Comparison of ENCODE assay signal across 1 cellular context in genomic region chr12:49188916-49189367, GRCh38.
A peak's percentile ranks its signal among the peaks of the same experiment; 100 is the strongest.
TF ChIP-seq lines count a peak whose summit lies in the region.

Gene TUBA1A, minus strand, starts transcription at chr12:49189080. Its CDS starts 101 bp downstream, at chr12:49188979.

TF ChIP-seq in HEK293, 187 proteins besides CTCF, POLR2A, EP300 and RAD21 (continued from another document and continues in another):
- TF ChIP-seq, protein P1, sequence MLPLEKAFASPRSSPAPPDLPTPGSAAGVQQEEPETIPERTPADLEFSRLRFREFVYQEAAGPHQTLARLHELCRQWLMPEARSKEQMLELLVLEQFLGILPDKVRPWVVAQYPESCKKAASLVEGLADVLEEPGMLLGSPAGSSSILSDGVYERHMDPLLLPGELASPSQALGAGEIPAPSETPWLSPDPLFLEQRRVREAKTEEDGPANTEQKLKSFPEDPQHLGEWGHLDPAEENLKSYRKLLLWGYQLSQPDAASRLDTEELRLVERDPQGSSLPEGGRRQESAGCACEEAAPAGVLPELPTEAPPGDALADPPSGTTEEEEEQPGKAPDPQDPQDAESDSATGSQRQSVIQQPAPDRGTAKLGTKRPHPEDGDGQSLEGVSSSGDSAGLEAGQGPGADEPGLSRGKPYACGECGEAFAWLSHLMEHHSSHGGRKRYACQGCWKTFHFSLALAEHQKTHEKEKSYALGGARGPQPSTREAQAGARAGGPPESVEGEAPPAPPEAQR (tag by site-specific recombination; IDR thresholded peaks at IDR 0.05), result no peak
- TF ChIP-seq ZNF777 (tag by site-specific recombination; IDR thresholded peaks at IDR 0.05; ENCODE audit: borderline replicate concordance) (no peak), HOXA7 (CRISPR knock-in tag; IDR thresholded peaks at IDR 0.05; ENCODE audit: borderline replicate concordance) (no peak), KLF8 (tag by site-specific recombination; IDR thresholded peaks at IDR 0.05) (peak; percentile 66), ZNF202 (tag by site-specific recombination; IDR thresholded peaks at IDR 0.05; ENCODE audit: borderline replicate concordance) (no peak), ATF2 (tag by site-specific recombination; IDR thresholded peaks at IDR 0.05; ENCODE audit: low read depth) (peak; percentile 93), ZNF747 (tag by site-specific recombination; IDR thresholded peaks at IDR 0.05) (no peak), SP3 (tag by site-specific recombination; IDR thresholded peaks at IDR 0.05) (peak; percentile 51; the same call in 1 of the 2 replicates), ZNF10 (tag by site-specific recombination; IDR thresholded peaks at IDR 0.05) (no peak), OSR2 (tag by site-specific recombination; IDR thresholded peaks at IDR 0.05) (no peak), ZNF221 (tag by site-specific recombination; IDR thresholded peaks at IDR 0.05; ENCODE audit: borderline replicate concordance) (no peak), KLF1 (tag by site-specific recombination; IDR thresholded peaks at IDR 0.05) (peak; percentile 57), ZNF214 (tag by site-specific recombination; IDR thresholded peaks at IDR 0.05; ENCODE audit: borderline replicate concordance) (no peak), ZBTB10 (tag by site-specific recombination; IDR thresholded peaks at IDR 0.05) (0 out of 2 replicates have a peak, but pooled peaks have one; percentile 3), GLIS2 (tag by site-specific recombination; IDR thresholded peaks at IDR 0.05) (peak; percentile 71; the same call in 1 of the 2 replicates), ZNF621 (tag by site-specific recombination; IDR thresholded peaks at IDR 0.05) (no peak), ZNF645 (tag by site-specific recombination; IDR thresholded peaks at IDR 0.05) (no peak), ZSCAN23 (tag by site-specific recombination; IDR thresholded peaks at IDR 0.05) (no peak), MZF1 (tag by site-specific recombination; IDR thresholded peaks at IDR 0.05; ENCODE audit: borderline replicate concordance) (no peak), HOXC10 (CRISPR knock-in tag; IDR thresholded peaks at IDR 0.05) (no peak), ZNF629 (tag by site-specific recombination; IDR thresholded peaks at IDR 0.05) (peak; percentile 48), KLF9 (tag by site-specific recombination; IDR thresholded peaks at IDR 0.05; ENCODE audit: low read depth) (peak; percentile 57; the same call in 1 of the 2 replicates), ZNF560 (tag by site-specific recombination; IDR thresholded peaks at IDR 0.05; ENCODE audit: borderline replicate concordance) (no peak), SCRT2 (tag by site-specific recombination; IDR thresholded peaks at IDR 0.05) (peak; percentile 96), SP7 (tag by site-specific recombination; IDR thresholded peaks at IDR 0.05) (peak; percentile 44; the same call in 1 of the 2 replicates), ZNF639 (tag by site-specific recombination; IDR thresholded peaks at IDR 0.05) (no peak), REST (tag by site-specific recombination; IDR thresholded peaks at IDR 0.05) (no peak), ZNF239 (tag by site-specific recombination; IDR thresholded peaks at IDR 0.05) (no peak), ZNF394 (tag by site-specific recombination; IDR thresholded peaks at IDR 0.05; ENCODE audit: borderline replicate concordance) (peak; percentile 62; the same call in 1 of the 2 replicates), ZNF398 (tag by site-specific recombination; IDR thresholded peaks at IDR 0.05) (no peak), ZNF776 (tag by site-specific recombination; IDR thresholded peaks at IDR 0.05; ENCODE audit: borderline replicate concordance) (no peak)
- TF ChIP-seq, protein P2, sequence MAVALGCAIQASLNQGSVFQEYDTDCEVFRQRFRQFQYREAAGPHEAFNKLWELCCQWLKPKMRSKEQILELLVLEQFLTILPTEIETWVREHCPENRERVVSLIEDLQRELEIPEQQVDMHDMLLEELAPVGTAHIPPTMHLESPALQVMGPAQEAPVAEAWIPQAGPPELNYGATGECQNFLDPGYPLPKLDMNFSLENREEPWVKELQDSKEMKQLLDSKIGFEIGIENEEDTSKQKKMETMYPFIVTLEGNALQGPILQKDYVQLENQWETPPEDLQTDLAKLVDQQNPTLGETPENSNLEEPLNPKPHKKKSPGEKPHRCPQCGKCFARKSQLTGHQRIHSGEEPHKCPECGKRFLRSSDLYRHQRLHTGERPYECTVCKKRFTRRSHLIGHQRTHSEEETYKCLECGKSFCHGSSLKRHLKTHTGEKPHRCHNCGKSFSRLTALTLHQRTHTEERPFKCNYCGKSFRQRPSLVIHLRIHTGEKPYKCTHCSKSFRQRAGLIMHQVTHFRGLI (tag by site-specific recombination; IDR thresholded peaks at IDR 0.05), result no peak
- TF ChIP-seq, protein P3, sequence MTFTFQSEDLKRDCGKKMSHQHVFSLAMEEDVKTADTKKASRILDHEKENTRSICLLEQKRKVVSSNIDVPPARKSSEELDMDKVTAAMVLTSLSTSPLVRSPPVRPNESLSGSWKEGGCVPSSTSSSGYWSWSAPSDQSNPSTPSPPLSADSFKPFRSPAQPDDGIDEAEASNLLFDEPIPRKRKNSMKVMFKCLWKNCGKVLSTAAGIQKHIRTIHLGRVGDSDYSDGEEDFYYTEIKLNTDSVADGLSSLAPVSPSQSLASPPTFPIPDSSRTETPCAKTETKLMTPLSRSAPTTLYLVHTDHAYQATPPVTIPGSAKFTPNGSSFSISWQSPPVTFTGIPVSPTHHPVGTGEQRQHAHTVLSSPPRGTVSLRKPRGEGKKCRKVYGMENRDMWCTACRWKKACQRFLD (tag by site-specific recombination; IDR thresholded peaks at IDR 0.05), result no peak
- TF ChIP-seq, protein P4, sequence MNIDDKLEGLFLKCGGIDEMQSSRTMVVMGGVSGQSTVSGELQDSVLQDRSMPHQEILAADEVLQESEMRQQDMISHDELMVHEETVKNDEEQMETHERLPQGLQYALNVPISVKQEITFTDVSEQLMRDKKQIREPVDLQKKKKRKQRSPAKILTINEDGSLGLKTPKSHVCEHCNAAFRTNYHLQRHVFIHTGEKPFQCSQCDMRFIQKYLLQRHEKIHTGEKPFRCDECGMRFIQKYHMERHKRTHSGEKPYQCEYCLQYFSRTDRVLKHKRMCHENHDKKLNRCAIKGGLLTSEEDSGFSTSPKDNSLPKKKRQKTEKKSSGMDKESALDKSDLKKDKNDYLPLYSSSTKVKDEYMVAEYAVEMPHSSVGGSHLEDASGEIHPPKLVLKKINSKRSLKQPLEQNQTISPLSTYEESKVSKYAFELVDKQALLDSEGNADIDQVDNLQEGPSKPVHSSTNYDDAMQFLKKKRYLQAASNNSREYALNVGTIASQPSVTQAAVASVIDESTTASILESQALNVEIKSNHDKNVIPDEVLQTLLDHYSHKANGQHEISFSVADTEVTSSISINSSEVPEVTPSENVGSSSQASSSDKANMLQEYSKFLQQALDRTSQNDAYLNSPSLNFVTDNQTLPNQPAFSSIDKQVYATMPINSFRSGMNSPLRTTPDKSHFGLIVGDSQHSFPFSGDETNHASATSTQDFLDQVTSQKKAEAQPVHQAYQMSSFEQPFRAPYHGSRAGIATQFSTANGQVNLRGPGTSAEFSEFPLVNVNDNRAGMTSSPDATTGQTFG (tag by site-specific recombination; IDR thresholded peaks at IDR 0.05; ENCODE audit: borderline replicate concordance), result no peak
- TF ChIP-seq, protein P5, sequence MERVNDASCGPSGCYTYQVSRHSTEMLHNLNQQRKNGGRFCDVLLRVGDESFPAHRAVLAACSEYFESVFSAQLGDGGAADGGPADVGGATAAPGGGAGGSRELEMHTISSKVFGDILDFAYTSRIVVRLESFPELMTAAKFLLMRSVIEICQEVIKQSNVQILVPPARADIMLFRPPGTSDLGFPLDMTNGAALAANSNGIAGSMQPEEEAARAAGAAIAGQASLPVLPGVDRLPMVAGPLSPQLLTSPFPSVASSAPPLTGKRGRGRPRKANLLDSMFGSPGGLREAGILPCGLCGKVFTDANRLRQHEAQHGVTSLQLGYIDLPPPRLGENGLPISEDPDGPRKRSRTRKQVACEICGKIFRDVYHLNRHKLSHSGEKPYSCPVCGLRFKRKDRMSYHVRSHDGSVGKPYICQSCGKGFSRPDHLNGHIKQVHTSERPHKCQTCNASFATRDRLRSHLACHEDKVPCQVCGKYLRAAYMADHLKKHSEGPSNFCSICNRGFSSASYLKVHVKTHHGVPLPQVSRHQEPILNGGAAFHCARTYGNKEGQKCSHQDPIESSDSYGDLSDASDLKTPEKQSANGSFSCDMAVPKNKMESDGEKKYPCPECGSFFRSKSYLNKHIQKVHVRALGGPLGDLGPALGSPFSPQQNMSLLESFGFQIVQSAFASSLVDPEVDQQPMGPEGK (tag by site-specific recombination; IDR thresholded peaks at IDR 0.05), result no peak; the same call in 1 of the 2 replicates
